3 cellular contexts compared by ENCODE assay signal in genomic region chrX:113154315-113154714, GRCh38.
DNase-seq lines count a peak whose midpoint lies in the region; ATAC-seq, FAIRE-seq and TF ChIP-seq lines count a peak whose summit lies in the region.
"Not testable (repeated sequence)": the region's sequence is repeated elsewhere in the genome, so short reads cannot be mapped to it uniquely, and the experiment has no call there.

No MANE protein-coding gene starts in this region.

- H3K4me3 Mint-ChIP-seq in astrocyte (ENCODE audit: unreplicated experiment), result not testable (repeated sequence)

- H3K36me3 Mint-ChIP-seq in astrocyte (ENCODE audit: low read depth, unreplicated experiment), result not testable (repeated sequence)

- not testable (repeated sequence) for DNase-seq in astrocyte (ENCODE audit: low read depth); K562 (ENCODE audit: extremely low read depth in 1 of 4, low spot score in 3 of 4); HepG2 (ENCODE audit: low spot score)

- H3K27me3 Mint-ChIP-seq in astrocyte (ENCODE audit: low read depth, unreplicated experiment), result not testable (repeated sequence)

- not testable (repeated sequence) for TF ChIP-seq RAD21 in K562 (CRISPR knock-in tag; conservative IDR thresholded peaks at IDR 0.05 in 1 of 2, IDR thresholded peaks at IDR 0.05 in 1 of 2); HepG2 (CRISPR knock-in tag; IDR thresholded peaks at IDR 0.05)

- not testable (repeated sequence) for H3K4me3 ChIP-seq in astrocyte (ENCODE audit: insufficient read depth, low read depth, low read length); K562; HepG2 (replicated peaks in 1 of 3; ENCODE audit: insufficient read depth in 1 of 3, low read depth in 2 of 3, low read length in 3 of 3)

- H2AFZ ChIP-seq in astrocyte (ENCODE audit: low read depth, low read length); K562 (ENCODE audit: low read depth, low read length); HepG2 (ENCODE audit: low read length): not testable (repeated sequence)

- not testable (repeated sequence) for TF ChIP-seq CTCF in astrocyte (IDR thresholded peaks at IDR 0.05; ENCODE audit: insufficient read depth, low read depth, low read length); K562 (IDR thresholded peaks at IDR 0.05 in 2 of 3, conservative IDR thresholded peaks at IDR 0.05 in 1 of 3; ENCODE audit: insufficient read depth in 2 of 3, low read depth in 1 of 3, low read length in 3 of 3); HepG2 (CRISPR knock-in tag; IDR thresholded peaks at IDR 0.05)

- not testable (repeated sequence) for H3K27ac Mint-ChIP-seq in astrocyte (ENCODE audit: unreplicated experiment)

- not testable (repeated sequence) for H3K4me2 ChIP-seq in astrocyte (ENCODE audit: low read length); K562 (ENCODE audit: insufficient read depth, low read length); HepG2 (ENCODE audit: low read depth, low read length)

- H3K4me1 ChIP-seq in astrocyte (ENCODE audit: insufficient read depth, low read length); K562 (replicated peaks in 1 of 2; ENCODE audit: control insufficient read depth in 2 of 2, insufficient read depth in 2 of 2, low read length in 2 of 2); HepG2 (ENCODE audit: insufficient read depth, low read length): not testable (repeated sequence)

- not testable (repeated sequence) for H3K9me3 ChIP-seq in astrocyte (ENCODE audit: insufficient read depth, low read depth, low read length); K562 (replicated peaks; ENCODE audit: control insufficient read depth, insufficient read depth, low read depth, low read length); HepG2 (ENCODE audit: low read length)

- not testable (repeated sequence) for H3K9me1 ChIP-seq in K562 (ENCODE audit: control insufficient read depth, insufficient read depth, low read length)

- ATAC-seq in K562, HepG2: not testable (repeated sequence)

- intact Hi-C loops in K562 (cut with micrococcal nuclease); HepG2 (cut with micrococcal nuclease; ENCODE audit: unreplicated experiment): not testable (repeated sequence)

- WGBS in K562 (ENCODE audit: insufficient coverage, low coverage, missing lambda C conversion rate), result 0% methylated on average over 3 of the region's 4 CpGs
- WGBS in HepG2 (ENCODE audit: low lambda C conversion rate), result 3% methylated on average over 4 of the region's 4 CpGs

- H3K36me3 ChIP-seq in astrocyte (ENCODE audit: insufficient read depth, low read length); K562 (ENCODE audit: control insufficient read depth, insufficient read depth, low read length); HepG2 (replicated peaks in 1 of 2; ENCODE audit: control insufficient read depth in 1 of 2, insufficient read depth in 2 of 2, low read length in 2 of 2): not testable (repeated sequence)

- H3K9ac ChIP-seq in astrocyte (ENCODE audit: low read length); K562 (ENCODE audit: insufficient read depth in 1 of 2, low read depth in 2 of 2, low read length in 2 of 2); HepG2 (ENCODE audit: insufficient read depth, low read depth, low read length): not testable (repeated sequence)

- H4K20me1 ChIP-seq in astrocyte (ENCODE audit: insufficient read depth, low read length); K562 (replicated peaks; ENCODE audit: control insufficient read depth, insufficient read depth, low read length); HepG2 (ENCODE audit: insufficient read depth, low read length): not testable (repeated sequence)

- not testable (repeated sequence) for H3K27ac ChIP-seq in astrocyte (ENCODE audit: low read depth, low read length); K562 (ENCODE audit: extremely low read depth, low read depth, low read length); HepG2 (ENCODE audit: extremely low read length, insufficient read depth, low read length)

- TF ChIP-seq POLR2A in K562 (conservative IDR thresholded peaks at IDR 0.05); HepG2 (IDR thresholded peaks at IDR 0.05; ENCODE audit: insufficient read depth in 1 of 2, low read depth in 2 of 2, low read length in 2 of 2): not testable (repeated sequence)

- H3K27me3 ChIP-seq in astrocyte (ENCODE audit: insufficient read depth, low read length); K562 (ENCODE audit: control insufficient read depth in 2 of 2, insufficient read depth in 2 of 2, low read length in 2 of 2); HepG2 (ENCODE audit: control insufficient read depth in 1 of 2, insufficient read depth in 2 of 2, low read length in 2 of 2): not testable (repeated sequence)

- H3K9me3 Mint-ChIP-seq in astrocyte (ENCODE audit: unreplicated experiment), result not testable (repeated sequence)

- not testable (repeated sequence) for TF ChIP-seq EP300 in K562 (IDR thresholded peaks at IDR 0.05; ENCODE audit: low read length); HepG2 (IDR thresholded peaks at IDR 0.05; ENCODE audit: low read depth in 2 of 2, low read length in 2 of 2); HepG2 (CRISPR knock-in tag; IDR thresholded peaks at IDR 0.05; ENCODE audit: borderline replicate concordance)

- CTCF ChIA-PET in K562 (lab: Yijun Ruan, JAX; ENCODE audit: low intra/inter-chr PET ratio); HepG2 (lab: Yijun Ruan, JAX; ENCODE audit: low intra/inter-chr PET ratio, low total read pairs): not testable (repeated sequence)

- not testable (repeated sequence) for H3K4me1 Mint-ChIP-seq in astrocyte (ENCODE audit: low read depth, unreplicated experiment)

- BruUV-seq in K562 (replicated peaks; lab: Mats Ljungman, UMichigan); HepG2 (replicated peaks; lab: Mats Ljungman, UMichigan): not testable (repeated sequence)

- POLR2A ChIA-PET in K562 (lab: Yijun Ruan, JAX); HepG2 (lab: Yijun Ruan, JAX): not testable (repeated sequence)

- in situ Hi-C loops in K562 (cut with MboI); HepG2 (cut with HindIII; ENCODE audit: extremely low pct_ligation_motif_present, low pct_unique_long_range_greater_than_20kb): not testable (repeated sequence)

- H3K79me2 ChIP-seq in astrocyte (ENCODE audit: insufficient read depth, low read length); K562 (ENCODE audit: control insufficient read depth, insufficient read depth, low read length); HepG2 (ENCODE audit: insufficient read depth, low read length): not testable (repeated sequence)

- FAIRE-seq in astrocyte (lab: Jason Lieb, UNC), result peak; percentile 71
- not testable (repeated sequence) for FAIRE-seq in K562 (lab: Jason Lieb, UNC); HepG2 (lab: Jason Lieb, UNC)

TF ChIP-seq in K562, 482 proteins besides CTCF, POLR2A, EP300 and RAD21:
- TF ChIP-seq TFE3 (CRISPR knock-in tag; IDR thresholded peaks at IDR 0.05), result peak; percentile 74

TF ChIP-seq in HepG2, 621 proteins besides CTCF, POLR2A, EP300 and RAD21:
- peak; percentile 51; the same call in 1 of the 2 replicates for TF ChIP-seq RAD51 (IDR thresholded peaks at IDR 0.05; ENCODE audit: borderline replicate concordance)
